ENCODE assay signal across 9 cellular contexts in genomic region chr2:171161425-171162289, GRCh38. TPM values are rescaled to one million over a fixed set of nuclear protein-coding genes. Genes with fewer than 3 reads are reported as not detected.
DNase-seq lines count a peak whose midpoint lies in the region; ATAC-seq, FAIRE-seq and TF ChIP-seq lines count a peak whose summit lies in the region.
"Had no signal": no experiment of that assay in that cellular context is flagged by ENCODE, and none has a peak within 500 bp of the region (broad histone marks: within the 10 kb centered on the region; RNA-seq: fewer than 3 reads in every experiment).

No MANE protein-coding gene starts in this region.

- BruUV-seq in K562 (replicated peaks; lab: Mats Ljungman, UMichigan): TSS peak; percentile 96

- H3K9me1 ChIP-seq in K562 (ENCODE audit: control insufficient read depth, insufficient read depth, low read length): no peaks in the 10 kb centered on the region

- no peak for TF ChIP-seq RAD21 in K562 (CRISPR knock-in tag; conservative IDR thresholded peaks at IDR 0.05 in 1 of 2, IDR thresholded peaks at IDR 0.05 in 1 of 2)

- WGBS in K562 (ENCODE audit: insufficient coverage, low coverage, missing lambda C conversion rate): 9% methylated on average over 12 of the region's 12 CpGs
- WGBS in lung, 2 donors: 31 to 32% methylated on average over 12 of the region's 12 CpGs

- peak overlapping the region; percentile 83 for H3K4me2 ChIP-seq in K562 (ENCODE audit: insufficient read depth, low read length)

- peak overlapping the region; percentile 90 for H2AFZ ChIP-seq in K562 (ENCODE audit: low read depth, low read length)

- intact Hi-C loops in left cardiac atrium (cut with DNase I): loop anchor here in 1 of 2 donors (5.0 to 10.0 kb wide), 2 partner anchors 189 to 253 kb away; no protein-coding TSS in a partner anchor
- intact Hi-C loops in K562 (cut with micrococcal nuclease): loop anchor here (5.0 kb wide), 2 partner anchors 66 to 361 kb away; partner anchors contain the start of gene CYBRD1
- intact Hi-C loops in vagina (cut with DNase I): loop anchor here (5.0 kb wide), 1 partner anchor 189 kb away; no protein-coding TSS in a partner anchor

- peak overlapping the region; percentile 95 to 96 for H3K27ac ChIP-seq in right atrium auricular region
- H3K27ac ChIP-seq in K562 (ENCODE audit: extremely low read depth, low read depth, low read length): peak overlapping the region; percentile 92
- H3K27ac ChIP-seq in lung (ENCODE audit: low read depth in 1 of 2, low read length in 1 of 2): peak overlapping the region; percentile 98 to 99
- H3K27ac ChIP-seq in vagina: peak overlapping the region; percentile 96

- peak; percentile 42; the same call in 1 of the 2 replicates for TF ChIP-seq EP300 in K562 (IDR thresholded peaks at IDR 0.05; ENCODE audit: low read length)

- H3K9me3 ChIP-seq in right atrium auricular region (no peaks in the 10 kb centered on the region), K562 (replicated peaks; ENCODE audit: control insufficient read depth, insufficient read depth, low read depth, low read length) (no peaks in the 10 kb centered on the region), lung (ENCODE audit: control insufficient read depth in 2 of 2, insufficient read depth in 1 of 2, low read length in 1 of 2) (no peaks in the 10 kb centered on the region), vagina (no peaks in the 10 kb centered on the region)

- H4K20me1 ChIP-seq in K562 (replicated peaks; ENCODE audit: control insufficient read depth, insufficient read depth, low read length): peaks cover 5% of the 10 kb centered on the region; the same call in 1 of the 2 replicates

- H3K4me1 ChIP-seq in right atrium auricular region: peaks cover 0 to 12% of the 10 kb centered on the region in 2 donors
- H3K4me1 ChIP-seq in K562 (replicated peaks in 1 of 2; ENCODE audit: control insufficient read depth in 2 of 2, insufficient read depth in 2 of 2, low read length in 2 of 2): peaks cover 10 to 26% of the 10 kb centered on the region in 2 experiments
- peaks cover 0 to 2% of the 10 kb centered on the region in 2 donors for H3K4me1 ChIP-seq in lung (ENCODE audit: control insufficient read depth in 2 of 2, insufficient read depth in 2 of 2, low read length in 2 of 2)
- H3K4me1 ChIP-seq in vagina: peaks cover 12% of the 10 kb centered on the region

- peaks cover 42% of the 10 kb centered on the region for H3K79me2 ChIP-seq in K562 (ENCODE audit: control insufficient read depth, insufficient read depth, low read length)

- TF ChIP-seq POLR2A in K562 (conservative IDR thresholded peaks at IDR 0.05) (no peak), vagina (IDR thresholded peaks at IDR 0.05) (no peak)

- FAIRE-seq in K562 (lab: Jason Lieb, UNC): no peak
- FAIRE-seq: colon had no signal

- POLR2A ChIA-PET in K562 (lab: Yijun Ruan, JAX): interaction anchor here (0.6 to 11.4 kb wide), 6 partner anchors 7 to 177 kb away, joined by 3 to 118 read pairs (median 6); no protein-coding TSS in a partner anchor

- TF ChIP-seq CTCF in right atrium auricular region (IDR thresholded peaks at IDR 0.05): no peak
- TF ChIP-seq CTCF in K562 (IDR thresholded peaks at IDR 0.05 in 2 of 3, conservative IDR thresholded peaks at IDR 0.05 in 1 of 3; ENCODE audit: insufficient read depth in 2 of 3, low read depth in 1 of 3, low read length in 3 of 3): no peak
- TF ChIP-seq CTCF in lung (IDR thresholded peaks at IDR 0.05; ENCODE audit: control extremely low read depth, extremely low read depth): no peak
- no peak for TF ChIP-seq CTCF in vagina (IDR thresholded peaks at IDR 0.05)

- H3K4me3 ChIP-seq in right atrium auricular region (peak overlapping the region; percentile 78 to 90), K562 (peak overlapping the region; percentile 81), lung (peak overlapping the region; percentile 93), vagina (peak overlapping the region; percentile 82 to 85)

- DNase-seq in right atrium auricular region (ENCODE audit: low spot score): no peak
- DNase-seq in left cardiac atrium: no peak
- peak in 3 of 4 experiments; percentile 29 to 32 (median 29) for DNase-seq in K562 (ENCODE audit: extremely low read depth in 1 of 4, low spot score in 3 of 4)
- DNase-seq in lung (ENCODE audit: low spot score): no peak
- DNase-seq in vagina (ENCODE audit: extremely low spot score in 2 of 2): no peak
- no peak for DNase-seq in NCI-H1092 treated with DMSO at 0.1 percent for 48 hours (lab: John Stamatoyannopoulos, UW)
- DNase-seq in SIG-M5 treated with dmso at 0.1 percent for 504 hours (lab: John Stamatoyannopoulos, UW; ENCODE audit: unreplicated experiment): no peak
- DNase-seq in NCI-H2107 treated with DMSO at 0.1 percent for 48 hours (lab: John Stamatoyannopoulos, UW; ENCODE audit: unreplicated experiment): no peak

- H3K36me3 ChIP-seq in right atrium auricular region (no peaks in the 10 kb centered on the region), K562 (ENCODE audit: control insufficient read depth, insufficient read depth, low read length) (no peaks in the 10 kb centered on the region), lung (ENCODE audit: control insufficient read depth in 2 of 2, insufficient read depth in 2 of 2, low read length in 2 of 2) (no peaks in the 10 kb centered on the region), vagina (no peaks in the 10 kb centered on the region)

- H3K27me3 ChIP-seq in right atrium auricular region (no peaks in the 10 kb centered on the region), K562 (ENCODE audit: control insufficient read depth in 2 of 2, insufficient read depth in 2 of 2, low read length in 2 of 2) (no peaks in the 10 kb centered on the region), lung (ENCODE audit: control insufficient read depth, insufficient read depth) (no peaks in the 10 kb centered on the region), vagina (no peaks in the 10 kb centered on the region)

- in situ Hi-C loops in K562 (cut with MboI): no loop called here

- CTCF ChIA-PET in K562 (lab: Yijun Ruan, JAX; ENCODE audit: low intra/inter-chr PET ratio): interaction anchor here (0.8 kb wide), 1 partner anchor 188 kb away, joined by 3 read pairs; no protein-coding TSS in a partner anchor

- ATAC-seq in left cardiac atrium: no peak
- no peak for ATAC-seq in K562
- no peak for ATAC-seq in lung (ENCODE audit: insufficient read depth, low FRiP score)

- peak overlapping the region; percentile 84 to 98 for H3K9ac ChIP-seq in K562 (ENCODE audit: insufficient read depth in 1 of 2, low read depth in 2 of 2, low read length in 2 of 2)

TF ChIP-seq in K562, 482 proteins besides CTCF, POLR2A, EP300 and RAD21 (continues in another document):
- TF ChIP-seq ZFX (CRISPR knock-in tag; IDR thresholded peaks at IDR 0.05): no peak; the same call in 1 of the 2 replicates
- no peak for TF ChIP-seq KAT2B (IDR thresholded peaks at IDR 0.05; ENCODE audit: low read depth, low read length)
- TF ChIP-seq ZNF717 (CRISPR knock-in tag; IDR thresholded peaks at IDR 0.05): no peak
- no peak; the same call in 1 of the 2 replicates for TF ChIP-seq SUPT5H (IDR thresholded peaks at IDR 0.05)
- no peak for TF ChIP-seq ZNF232 (CRISPR knock-in tag; IDR thresholded peaks at IDR 0.05)
- TF ChIP-seq MAFK (IDR thresholded peaks at IDR 0.05; ENCODE audit: low read length): no peak
- no peak for TF ChIP-seq SRSF3 (IDR thresholded peaks at IDR 0.05; ENCODE audit: insufficient read depth, low read length)
- no peak for TF ChIP-seq NFXL1 (CRISPR knock-in tag; IDR thresholded peaks at IDR 0.05)
- no peak for TF ChIP-seq PHB (CRISPR knock-in tag; IDR thresholded peaks at IDR 0.05)
- TF ChIP-seq TEAD2 (tag; IDR thresholded peaks at IDR 0.05): no peak
- no peak for TF ChIP-seq POLR2AphosphoS2 (IDR thresholded peaks at IDR 0.05; ENCODE audit: low read length)
- no peak for TF ChIP-seq PKNOX1 (IDR thresholded peaks at IDR 0.05)
- no peak for TF ChIP-seq SMAD4 (CRISPR knock-in tag; conservative IDR thresholded peaks at IDR 0.05)
- TF ChIP-seq SIN3A (IDR thresholded peaks at IDR 0.05; ENCODE audit: borderline replicate concordance in 2 of 2, control insufficient read depth in 1 of 2, low read depth in 2 of 2, low read length in 2 of 2): no peak
- no peak for TF ChIP-seq DACH1 (IDR thresholded peaks at IDR 0.05; ENCODE audit: partially characterized antibody)
- no peak for TF ChIP-seq SMAD3 (CRISPR knock-in tag; conservative IDR thresholded peaks at IDR 0.05)
- 0 out of 2 replicates have a peak, but pooled peaks have one; percentile 45 for TF ChIP-seq ELF4 (CRISPR knock-in tag; IDR thresholded peaks at IDR 0.05)

RNA-seq across cellular contexts. Expression of gene TLK1, which starts 1.0 kb away (rescaled TPM):
- 10 to 100 TPM; 21.0 to 21.7 TPM for total RNA-seq in right atrium auricular region
- total RNA-seq in left cardiac atrium: 10 to 100 TPM; 31.5 to 31.8 TPM
- 28.8 and 103 TPM in 2 replicates for total RNA-seq in K562 (2011; cell fraction: chromatin; rRNA removed; ENCODE audit: low replicate concordance)
- 12.8 and 19.3 TPM in 2 replicates for total RNA-seq in K562 (2011; cell fraction: nucleolus; rRNA removed)
- total RNA-seq in K562 (2011; cell fraction: nucleoplasm; rRNA removed): 38.3 and 67.9 TPM in 2 replicates
- total RNA-seq in K562 (2014; rRNA removed): 20.2 and 25.8 TPM in 2 replicates
- 41.6 and 46.6 TPM in 2 replicates for total RNA-seq in K562 (2014; rRNA removed; fragmentation: Illumina TruSeq; extraction: Trizol)
- total RNA-seq in K562 (2015; rRNA removed; fragmentation: Illumina TruSeq; extraction: Trizol): 33.4 and 36.6 TPM in 2 replicates
- 87.9 and 101 TPM in 2 replicates for total RNA-seq in K562 (2021)
- 23.8 and 34.4 TPM in 2 replicates for polyA plus RNA-seq in K562 (2011; rRNA removed)
- polyA plus RNA-seq in K562 (2011; cell fraction: cytosol; rRNA removed): 5.8 and 9.7 TPM in 2 replicates
- polyA plus RNA-seq in K562 (2011; cell fraction: nucleus; rRNA removed): 15.1 and 18.2 TPM in 2 replicates
- polyA plus RNA-seq in K562 (2012): 36.3 and 37.3 TPM in 2 replicates
- 53.4 and 63.2 TPM in 2 replicates for polyA plus RNA-seq in K562 (2014; fragmentation: Illumina TruSeq; extraction: Trizol)
- polyA plus RNA-seq in K562 (2014; fragmentation: Nextera tagmentation; extraction: Ambion mirVana): 10 to 100 TPM; 40.5 to 92.0 TPM
- polyA plus RNA-seq in K562 (2014; rRNA removed): 19.3 and 22.6 TPM in 2 replicates
- 79.3 and 89.8 TPM in 2 replicates for polyA minus RNA-seq in K562 (2011; rRNA and poly(A)+ RNA removed)
- 42.7 and 49.5 TPM in 2 replicates for polyA minus RNA-seq in K562 (2011; cell fraction: cytosol; rRNA and poly(A)+ RNA removed)
- 21.5 and 39.5 TPM in 2 replicates for polyA minus RNA-seq in K562 (2011; cell fraction: nucleus; rRNA and poly(A)+ RNA removed)
- 10 to 100 TPM; 42.9 to 54.4 TPM for total RNA-seq in lung
- 10 to 100 TPM in 1 of 2 donors, 1 to 10 TPM in 1; 8.5 to 11.7 TPM for polyA plus RNA-seq in lung
- total RNA-seq in vagina: 35.8 TPM

Comparison
In these comparisons a context has a peak if more than half of its experiments do, and no peak if none do; other contexts are left out.
1. DNase-seq: peak in K562 (3 of 4); none in right atrium auricular region (single experiment), left cardiac atrium (single experiment), lung (single experiment), vagina (0 of 2), NCI-H1092 treated with DMSO at 0.1 percent for 48 hours (single experiment), SIG-M5 treated with dmso at 0.1 percent for 504 hours (single experiment) and NCI-H2107 treated with DMSO at 0.1 percent for 48 hours (single experiment).
2. Peak in every context shown above with its lines, with median percentiles within 50 percentile points of each other: H3K27ac ChIP-seq and H3K4me3 ChIP-seq.